In genomic region chr9:26260238-26260637, GRCh38 we compare ENCODE assay signal across 1 cellular context.
TF ChIP-seq lines count a peak whose summit lies in the region.

No MANE protein-coding gene starts in this region.

TF ChIP-seq in IMR-90, 13 proteins besides CTCF, POLR2A, EP300 and RAD21 (continued from another document):
- TF ChIP-seq FOS (IDR thresholded peaks at IDR 0.05; ENCODE audit: low read depth, low read length) (peak; percentile 52; the same call in 1 of the 2 replicates), MAZ (IDR thresholded peaks at IDR 0.05; ENCODE audit: borderline replicate concordance, low read depth, low read length) (no peak), ELK1 (IDR thresholded peaks at IDR 0.05; ENCODE audit: borderline replicate concordance, low read depth, low read length) (no peak), CHD1 (IDR thresholded peaks at IDR 0.05; ENCODE audit: low read depth, low read length) (no peak), RFX5 (IDR thresholded peaks at IDR 0.05; ENCODE audit: low read depth, low read length) (no peak), CEBPB (IDR thresholded peaks at IDR 0.05; ENCODE audit: low read depth, low read length) (no peak), NFE2L2 (IDR thresholded peaks at IDR 0.05; ENCODE audit: low read depth, low read length) (no peak), MXI1 (IDR thresholded peaks at IDR 0.05; ENCODE audit: borderline replicate concordance, low read depth, low read length) (no peak)
TF ChIP-seq in IMR-90: peak in this region for 1.
